14 cellular contexts compared by ENCODE assay signal in the genomic region with DNA sequence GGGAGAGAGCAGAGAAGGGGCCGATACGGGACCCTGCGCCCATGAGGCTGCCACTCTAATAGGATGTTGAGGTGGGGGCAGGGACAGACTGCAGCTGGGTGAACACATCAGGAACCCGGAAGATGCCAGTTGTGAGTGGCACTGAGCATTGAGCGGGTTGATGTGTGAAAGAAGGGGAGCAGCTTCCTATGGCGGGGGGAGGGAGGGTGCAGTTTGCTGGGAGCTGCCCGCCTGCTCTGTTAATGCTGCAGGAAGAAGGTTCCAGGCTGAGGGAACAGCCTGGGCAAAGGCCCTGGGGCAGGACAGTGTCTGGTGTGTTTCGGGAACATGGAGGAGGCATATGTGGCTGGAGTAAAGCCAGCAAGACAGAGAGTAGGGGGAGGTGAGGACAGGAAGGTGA. TPM values are rescaled to one million over a fixed set of nuclear protein-coding genes. Genes with fewer than 3 reads are reported as not detected.
DNase-seq lines count a peak whose midpoint lies in the region; ATAC-seq and TF ChIP-seq lines count a peak whose summit lies in the region.
"Had no signal": no experiment of that assay in that cellular context is flagged by ENCODE, and none has a peak within 500 bp of the region (broad histone marks: within the 10 kb centered on the region; RNA-seq: fewer than 3 reads in every experiment).

No MANE protein-coding gene starts in this region.

- no peak overlapping the region for H3K27ac ChIP-seq in CD4-positive, alpha-beta memory T cell (ENCODE audit: low read depth, low read length)
- peak overlapping the region; percentile 83 for H3K27ac ChIP-seq in PC-9
- no peak overlapping the region for H3K27ac ChIP-seq in neuronal stem cell (replicated peaks; ENCODE audit: low read length)
- H3K27ac ChIP-seq in PC-3 (ENCODE audit: low read length), result no peak overlapping the region
- H3K27ac ChIP-seq: HL-60 had no signal

- H3K4me2 ChIP-seq in PC-9 (0 out of 2 replicates have a peak overlapping the region, but pooled peaks have one; percentile 36), neuronal stem cell (ENCODE audit: insufficient read depth, low read length, poor library complexity, severe bottlenecking) (no peak overlapping the region), PC-3 (ENCODE audit: low read length) (no peak overlapping the region)

- peak overlapping the region; percentile 35 for H2BK5ac ChIP-seq in neuronal stem cell (ENCODE audit: low read length)

- H2BK120ac ChIP-seq in neuronal stem cell (ENCODE audit: low read depth, low read length), result no peak overlapping the region

- H3K9ac ChIP-seq in neuronal stem cell (ENCODE audit: low read depth, low read length, poor library complexity), result no peak overlapping the region
- no peak overlapping the region for H3K9ac ChIP-seq in PC-3 (ENCODE audit: low read length)

- H2AFZ ChIP-seq in PC-9, result no peak overlapping the region
- no peak overlapping the region for H2AFZ ChIP-seq in neuronal stem cell (ENCODE audit: low read length)
- H2AFZ ChIP-seq in PC-3 (ENCODE audit: low read length), result no peak overlapping the region

- no peak overlapping the region for H4K91ac ChIP-seq in neuronal stem cell (ENCODE audit: low read depth, low read length, poor library complexity)

- no peak overlapping the region for H2BK12ac ChIP-seq in neuronal stem cell (ENCODE audit: low read length)

- H2AK5ac ChIP-seq in neuronal stem cell (ENCODE audit: low read depth, low read length), result peak overlapping the region; percentile 18

- no peak overlapping the region for H3K18ac ChIP-seq in neuronal stem cell (ENCODE audit: low read length)

- ATAC-seq in effector memory CD8-positive, alpha-beta T cell (replicated peaks), result peak; percentile 61
- no peak for ATAC-seq in PC-3

- H3K4me1 Mint-ChIP-seq in CD4-positive, alpha-beta memory T cell, result peaks cover 28 to 78% (median 57%) of the 10 kb centered on the region in 4 donors
- peaks cover 50 to 53% of the 10 kb centered on the region in 2 donors for H3K4me1 Mint-ChIP-seq in effector memory CD8-positive, alpha-beta T cell (ENCODE audit: low read depth in 2 of 2)

- no peaks in the 10 kb centered on the region for H3K27me3 Mint-ChIP-seq in CD4-positive, alpha-beta memory T cell
- no peaks in the 10 kb centered on the region for H3K27me3 Mint-ChIP-seq in effector memory CD8-positive, alpha-beta T cell

- H3K79me2 ChIP-seq in PC-9 (ENCODE audit: low read depth), result peaks cover 88% of the 10 kb centered on the region
- H3K79me2 ChIP-seq in PC-3 (ENCODE audit: low read length), result peaks cover 92% of the 10 kb centered on the region

- H2BK15ac ChIP-seq in neuronal stem cell (ENCODE audit: low read length), result no peak overlapping the region

- no peaks in the 10 kb centered on the region for H3K9me3 Mint-ChIP-seq in CD4-positive, alpha-beta memory T cell
- H3K9me3 Mint-ChIP-seq in effector memory CD8-positive, alpha-beta T cell, result no peaks in the 10 kb centered on the region

- peak overlapping the region in 5 of 8 donors; percentile 23 to 57 (median 35) for H3K4me3 Mint-ChIP-seq in CD4-positive, alpha-beta memory T cell
- H3K4me3 Mint-ChIP-seq in effector memory CD8-positive, alpha-beta T cell, result peak overlapping the region; percentile 39 to 74

- BruUV-seq in PC-9 (replicated peaks; lab: Mats Ljungman, UMichigan) (no TSS peak), PC-3 (replicated peaks; lab: Mats Ljungman, UMichigan) (no TSS peak)

- POLR2A ChIA-PET in CD4-positive, alpha-beta memory T cell (lab: Charles Lee; ENCODE audit: partially characterized antibody), result no interaction called here
- POLR2A ChIA-PET in PC-9 (lab: Charles Lee; ENCODE audit: unreplicated experiment) (interaction anchor here (0.5 kb wide), 1 partner anchor 165 kb away, joined by 21 read pairs; no protein-coding TSS in a partner anchor), PC-3 (lab: Charles Lee; ENCODE audit: unreplicated experiment) (no interaction called here)

- peaks cover 8% of the 10 kb centered on the region for H3K36me3 ChIP-seq in CD4-positive, alpha-beta memory T cell (ENCODE audit: insufficient read depth, low read length)
- no peaks in the 10 kb centered on the region for H3K36me3 ChIP-seq in PC-9 (ENCODE audit: low read depth)
- H3K36me3 ChIP-seq in neuronal stem cell (replicated peaks in 1 of 2; ENCODE audit: control insufficient read depth in 2 of 2, insufficient read depth in 2 of 2, low read length in 2 of 2), result peaks cover 0 to under 1% of the 10 kb centered on the region in 2 donors
- no peaks in the 10 kb centered on the region for H3K36me3 ChIP-seq in PC-3 (ENCODE audit: low read depth, low read length)

- intact Hi-C loops in CD4-positive, alpha-beta memory T cell (cut with micrococcal nuclease), result no loop called here
- intact Hi-C loops in PC-9 (cut with micrococcal nuclease; ENCODE audit: unreplicated experiment) (no loop called here), PC-3 (cut with micrococcal nuclease) (no loop called here)

- CTCF ChIA-PET in CD4-positive, alpha-beta memory T cell (lab: Charles Lee; ENCODE audit: partially characterized antibody), result interaction anchor here (1.3 kb wide), 1 partner anchor 117 kb away, joined by 4 read pairs; no protein-coding TSS in a partner anchor
- CTCF ChIA-PET in PC-9 (lab: Charles Lee), result no interaction called here
- CTCF ChIA-PET in PC-3 (lab: Charles Lee), result interaction anchor here (0.6 kb wide), 1 partner anchor 194 kb away, joined by 3 read pairs; no protein-coding TSS in a partner anchor

- H3K36me3 Mint-ChIP-seq in CD4-positive, alpha-beta memory T cell, result peaks cover 0 to 2% of the 10 kb centered on the region in 2 donors
- peaks cover 26% of the 10 kb centered on the region for H3K36me3 Mint-ChIP-seq in effector memory CD8-positive, alpha-beta T cell (ENCODE audit: insufficient read depth)

- H3K14ac ChIP-seq in neuronal stem cell (ENCODE audit: low read length), result no peak overlapping the region

- peaks cover 74% of the 10 kb centered on the region for H4K20me1 ChIP-seq in PC-9 (ENCODE audit: insufficient read depth)
- H4K20me1 ChIP-seq in PC-3 (ENCODE audit: low read length), result peaks cover 21% of the 10 kb centered on the region

- TF ChIP-seq CTCF in PC-9 (conservative IDR thresholded peaks at IDR 0.05) (no peak), PC-3 (conservative IDR thresholded peaks at IDR 0.05; ENCODE audit: low read depth, low read length) (no peak)

- DNase-seq in CD4-positive, alpha-beta memory T cell, result peak in 1 of 5 donors; percentile 22
- no peak for DNase-seq in PC-9
- no peak for DNase-seq in effector memory CD8-positive, alpha-beta T cell
- no peak for DNase-seq in neuronal stem cell (ENCODE audit: low spot score)
- DNase-seq in AG08396 (ENCODE audit: low spot score), result no peak
- DNase-seq in PC-3, result no peak
- DNase-seq in activated gamma-delta T cell (lab: John Stamatoyannopoulos, UW), result no peak
- DNase-seq in erythroblast (lab: John Stamatoyannopoulos, UW), result no peak
- DNase-seq: DMS79 treated with DMSO at 0.1 percent for 48 hours, foreskin fibroblast, NCI-H526, retina had no signal

- no peaks in the 10 kb centered on the region for H3K9me3 ChIP-seq in CD4-positive, alpha-beta memory T cell (ENCODE audit: control insufficient read depth in 1 of 2, low read length in 2 of 2)
- no peaks in the 10 kb centered on the region for H3K9me3 ChIP-seq in PC-9 (ENCODE audit: insufficient read depth, low read depth)
- H3K9me3 ChIP-seq in neuronal stem cell (replicated peaks in 1 of 2; ENCODE audit: control insufficient read depth in 2 of 2, insufficient read depth in 1 of 2, low read depth in 1 of 2, low read length in 2 of 2), result no peaks in the 10 kb centered on the region
- no peaks in the 10 kb centered on the region for H3K9me3 ChIP-seq in PC-3 (ENCODE audit: low read length)

- H3F3A ChIP-seq in PC-9 (ENCODE audit: insufficient read depth, low read depth), result peaks cover 43% of the 10 kb centered on the region
- H3F3A ChIP-seq in PC-3 (ENCODE audit: low read length, unreplicated experiment), result no peaks in the 10 kb centered on the region

- H3K4me1 ChIP-seq in CD4-positive, alpha-beta memory T cell (ENCODE audit: insufficient read depth, low read length), result peaks cover 77% of the 10 kb centered on the region
- H3K4me1 ChIP-seq in PC-9 (replicated peaks; ENCODE audit: insufficient read depth) (peaks cover 50% of the 10 kb centered on the region), neuronal stem cell (ENCODE audit: control insufficient read depth in 2 of 2, insufficient read depth in 1 of 2, low read depth in 1 of 2, low read length in 2 of 2) (no peaks in the 10 kb centered on the region), PC-3 (ENCODE audit: insufficient read depth, low read length) (peaks cover 29% of the 10 kb centered on the region)

- TF ChIP-seq POLR2A in erythroblast (IDR thresholded peaks at IDR 0.05; ENCODE audit: low read length), result no peak

- H3K4ac ChIP-seq in neuronal stem cell (ENCODE audit: low read length), result no peak overlapping the region

- no peaks in the 10 kb centered on the region for H3K27me3 ChIP-seq in CD4-positive, alpha-beta memory T cell (ENCODE audit: insufficient read depth, low read length)
- no peaks in the 10 kb centered on the region for H3K27me3 ChIP-seq in PC-9 (ENCODE audit: insufficient read depth, low read depth)
- H3K27me3 ChIP-seq in neuronal stem cell (ENCODE audit: control insufficient read depth in 3 of 3, insufficient read depth in 3 of 3, low read depth in 1 of 3, low read length in 3 of 3), result no peaks in the 10 kb centered on the region
- no peaks in the 10 kb centered on the region for H3K27me3 ChIP-seq in PC-3 (ENCODE audit: low read length)

- H3K23ac ChIP-seq in neuronal stem cell (ENCODE audit: low read depth, low read length, poor library complexity), result no peak overlapping the region

- no peak overlapping the region for H3K4me3 ChIP-seq in CD4-positive, alpha-beta memory T cell (ENCODE audit: low read length in 2 of 2)
- H3K4me3 ChIP-seq in PC-9 (no peak overlapping the region), neuronal stem cell (ENCODE audit: low read length in 2 of 2) (no peak overlapping the region), PC-3 (ENCODE audit: low read length) (no peak overlapping the region)
- H3K4me3 ChIP-seq: lung had no signal

- H4K8ac ChIP-seq in neuronal stem cell (ENCODE audit: low read depth, low read length), result no peak overlapping the region

- peaks cover 20% of the 10 kb centered on the region for H3K79me1 ChIP-seq in neuronal stem cell (ENCODE audit: low read depth, low read length)

- H3K9me2 ChIP-seq in PC-9 (ENCODE audit: insufficient read depth) (no peaks in the 10 kb centered on the region), PC-3 (replicated peaks; ENCODE audit: low read length) (no peaks in the 10 kb centered on the region)

- peak overlapping the region; percentile 1 to 89 (median 84) for H3K27ac Mint-ChIP-seq in CD4-positive, alpha-beta memory T cell
- peak overlapping the region; percentile 93 to 94 for H3K27ac Mint-ChIP-seq in effector memory CD8-positive, alpha-beta T cell

- WGBS in neuronal stem cell (ENCODE audit: extremely low coverage in 2 of 2, insufficient read length in 2 of 2, insufficient replicate concordance in 1 of 2), 2 donors, result no CpG with 5 or more reads among the region's 8 CpGs

RNA-seq across cellular contexts. Expression of gene DNM2, which starts 29.8 kb away (rescaled TPM):
- total RNA-seq in CD4-positive, alpha-beta memory T cell, result 100 to 1,000 TPM; 245 to 272 TPM
- 100 to 1,000 TPM in 1 of 2 donors, 10 to 100 TPM in 1; 46.3 to 103 TPM for polyA plus RNA-seq in CD4-positive, alpha-beta memory T cell
- total RNA-seq in PC-9 (2021), result 169 and 188 TPM in 2 replicates
- polyA plus RNA-seq in neuronal stem cell (2013, experiment 1 of 2), result 49.9 TPM
- polyA plus RNA-seq in neuronal stem cell (2013, experiment 2 of 2), result 49.9 TPM
- total RNA-seq in PC-3 (2014; rRNA removed), result 150 and 211 TPM in 2 replicates

RNA-seq across cellular contexts. Expression of gene QTRT1, which starts 46.4 kb away (rescaled TPM):
- total RNA-seq in CD4-positive, alpha-beta memory T cell, result 10 to 100 TPM; 36.2 to 39.9 TPM
- 10 to 100 TPM; 40.3 to 66.0 TPM for polyA plus RNA-seq in CD4-positive, alpha-beta memory T cell
- total RNA-seq in PC-9 (2021), result 31.9 and 41.0 TPM in 2 replicates
- polyA plus RNA-seq in neuronal stem cell (2013, experiment 1 of 2), result 17.9 TPM
- 16.9 TPM for polyA plus RNA-seq in neuronal stem cell (2013, experiment 2 of 2)
- total RNA-seq in PC-3 (2014; rRNA removed), result 72.7 and 79.7 TPM in 2 replicates
